Comparison of ENCODE assay signal across 17 cellular contexts in genomic region chr16:84307209-84307954, GRCh38. TPM values are rescaled to one million over a fixed set of nuclear protein-coding genes. Genes with fewer than 3 reads are reported as not detected.
"Had no signal": no experiment of that assay in that cellular context is flagged by ENCODE, and none has a peak within 500 bp of the region (broad histone marks: within the 10 kb centered on the region; RNA-seq: fewer than 3 reads in every experiment).

No MANE protein-coding gene starts in this region.

- H3K36me3 Mint-ChIP-seq: natural killer cell had no signal

- H3K9me3 ChIP-seq: ascending aorta, right atrium auricular region, suprapubic skin had no signal

- DNase-seq: activated CD4-positive, CD25-positive, alpha-beta regulatory T cell treated with anti-CD3 and anti-CD28 coated beads, Interleukin-2, amount 50 U/mL, for 72 hours; activated naive CD4-positive, alpha-beta T cell treated with Interleukin-2 at 50 U/mL for 16 hours; natural killer cell; SW 1271 had no signal

- H3K27me3 ChIP-seq: ascending aorta had no signal

- H3K9me3 Mint-ChIP-seq: activated naive CD8-positive, alpha-beta T cell treated with anti-CD3 and anti-CD28 coated beads, Interleukin-2, amount 50 U/mL, for 24 hours; natural killer cell; stimulated activated naive CD8-positive, alpha-beta T cell treated with anti-CD3 and anti-CD28 coated beads, Interleukin-15, Interleukin-2, amounts not matched to agents 100 ng/mL and 50 ng/mL, for 24 hours had no signal

- H3K4me3 Mint-ChIP-seq: activated naive CD8-positive, alpha-beta T cell treated with anti-CD3 and anti-CD28 coated beads, Interleukin-2, amount 50 U/mL, for 24 hours; natural killer cell; stimulated activated naive CD8-positive, alpha-beta T cell treated with anti-CD3 and anti-CD28 coated beads, Interleukin-15, Interleukin-2, amounts not matched to agents 100 ng/mL and 50 ng/mL, for 24 hours had no signal

- H3K4me3 ChIP-seq: ascending aorta, right atrium auricular region, suprapubic skin had no signal

- H3K27ac ChIP-seq: ascending aorta, right atrium auricular region, suprapubic skin had no signal

- ATAC-seq: natural killer cell had no signal

- FAIRE-seq: bronchial epithelial cell, endometrium, small intestine, TTC549 had no signal

- H3K27ac Mint-ChIP-seq: activated naive CD8-positive, alpha-beta T cell treated with anti-CD3 and anti-CD28 coated beads, Interleukin-2, amount 50 U/mL, for 24 hours; natural killer cell; stimulated activated naive CD8-positive, alpha-beta T cell treated with anti-CD3 and anti-CD28 coated beads, Interleukin-15, Interleukin-2, amounts not matched to agents 100 ng/mL and 50 ng/mL, for 24 hours had no signal

- H3K36me3 ChIP-seq: ascending aorta, right atrium auricular region, suprapubic skin had no signal

- H3K4me1 Mint-ChIP-seq: activated naive CD8-positive, alpha-beta T cell treated with anti-CD3 and anti-CD28 coated beads, Interleukin-2, amount 50 U/mL, for 24 hours; natural killer cell had no signal

RNA-seq across cellular contexts. Expression of gene WFDC1, which starts 12.7 kb away (rescaled TPM):
- total RNA-seq: activated CD8-positive, alpha-beta memory T cell treated with anti-CD3 and anti-CD28 coated beads for 36 hours; bronchial epithelial cell; dermis microvascular lymphatic vessel endothelial cell; lung microvascular endothelial cell; natural killer cell; T-helper 2 cell treated with Interferon-gamma antibody and Interleukin-4, amounts not matched to agents 100 ng/mL and 5 ng/mL, for 36 hours had no signal
